17 cellular contexts compared by ENCODE assay signal in the genomic region with DNA sequence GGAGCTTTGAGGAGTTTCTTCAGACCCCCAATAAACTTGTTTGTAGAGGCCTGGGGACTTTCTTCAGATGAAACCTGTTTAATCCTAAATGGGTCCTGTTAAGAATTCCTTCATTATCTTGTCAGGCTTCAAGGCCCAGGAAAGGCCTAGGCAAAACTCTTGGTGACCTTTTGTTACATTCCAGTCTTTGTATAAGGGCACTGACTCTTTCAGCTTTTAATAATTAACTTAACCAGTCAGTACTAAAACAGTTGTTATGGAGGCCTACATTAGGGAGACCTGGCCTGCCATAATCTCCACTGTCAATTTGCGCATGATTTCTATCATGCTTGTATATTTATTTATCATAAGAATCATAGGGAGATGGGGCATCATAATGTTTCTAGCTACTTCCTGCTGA.
"Had no signal": no experiment of that assay in that cellular context is flagged by ENCODE, and none has a peak within 500 bp of the region (broad histone marks: within the 10 kb centered on the region; RNA-seq: fewer than 3 reads in every experiment).

No MANE protein-coding gene starts in this region.

- DNase-seq: activated CD4-positive, alpha-beta memory T cell treated with anti-CD3 and anti-CD28 coated beads, Interleukin-2, amount 10 ng/mL, durations not matched to agents 7 days and 5 days; activated CD4-positive, alpha-beta T cell treated with anti-CD3 and anti-CD28 coated beads for 36 hours; activated CD8-positive, alpha-beta memory T cell treated with anti-CD3 and anti-CD28 coated beads, Interleukin-2, amount 50 U/mL, for 4 hours; activated T-cell treated with anti-CD3 and anti-CD28 coated beads, Interleukin-2, amount 50 U/mL, for 72 hours; aorta; heart left ventricle; islet precursor cell; lower lobe of right lung; naive thymus-derived CD8-positive, alpha-beta T cell; psoas muscle; stimulated activated CD4-positive, alpha-beta T cell treated with anti-CD3 and anti-CD28 coated beads, Interleukin-2, amount 100 ng/mL, for 48 hours; stimulated activated naive CD8-positive, alpha-beta T cell treated with anti-CD3 and anti-CD28 coated beads, Interleukin-15, Interleukin-2, amounts not matched to agents 100 U/mL and 50 U/mL, for 24 hours; T-helper 9 cell; upper lobe of right lung; WERI-Rb-1 had no signal

- H3K9me3 ChIP-seq: breast epithelium, esophagus muscularis mucosa, heart left ventricle, lower lobe of right lung, psoas muscle, upper lobe of right lung had no signal

- H3K4me1 ChIP-seq: breast epithelium, esophagus muscularis mucosa, heart left ventricle, lower lobe of right lung, psoas muscle, upper lobe of right lung had no signal

- H3K27me3 ChIP-seq: breast epithelium, esophagus muscularis mucosa, heart left ventricle, upper lobe of right lung had no signal

- H3K36me3 ChIP-seq: breast epithelium, esophagus muscularis mucosa, heart left ventricle, lower lobe of right lung, upper lobe of right lung, WERI-Rb-1 had no signal

- H3K4me3 ChIP-seq: breast epithelium, esophagus muscularis mucosa, heart left ventricle, lower lobe of right lung, psoas muscle, upper lobe of right lung had no signal

- H3K27ac ChIP-seq: breast epithelium, esophagus muscularis mucosa, heart left ventricle, lower lobe of right lung, psoas muscle, upper lobe of right lung, WERI-Rb-1 had no signal
